1 cellular context compared by ENCODE assay signal in genomic region chr1:109404838-109405237, GRCh38.
TF ChIP-seq lines count a peak whose summit lies in the region.

No MANE protein-coding gene starts in this region.

TF ChIP-seq in GM12878, 131 proteins besides CTCF, POLR2A, EP300 and RAD21 (continued from another document):
- TF ChIP-seq IKZF1 (conservative IDR thresholded peaks at IDR 0.05), result no peak
